Comparison of ENCODE assay signal across 21 cellular contexts in genomic region chr2:65263257-65263656, GRCh38.
"Had no signal": no experiment of that assay in that cellular context is flagged by ENCODE, and none has a peak within 500 bp of the region (broad histone marks: within the 10 kb centered on the region; RNA-seq: fewer than 3 reads in every experiment).

No MANE protein-coding gene starts in this region.

- H3K4me3 Mint-ChIP-seq: activated CD8-positive, alpha-beta memory T cell treated with anti-CD3 and anti-CD28 coated beads, Interleukin-2, amount 10 ng/mL, durations not matched to agents 7 days and 5 days; activated CD8-positive, alpha-beta T cell treated with anti-CD3 and anti-CD28 coated beads, Interleukin-2, amount 10 ng/mL, durations not matched to agents 7 days and 5 days; activated T-cell treated with anti-CD3 and anti-CD28 coated beads, Interleukin-2, amount 50 U/mL, for 72 hours; central memory CD8-positive, alpha-beta T cell; dendritic cell treated with granulocyte-macrophage colony-stimulating factor and Interleukin-4, amounts not matched to agents 40 ng/mL and 50 ng/mL, for 4 days; endodermal cell; natural killer cell; neural progenitor cell; T-helper 1 cell treated with Interleukin-12 subunit alpha and Interleukin-12 subunit beta and Interleukin-4 antibody, amounts not matched to agents 30 μg/mL and 1 μg/mL, for 36 hours; WTC11 had no signal

- H3K27ac ChIP-seq: esophagus muscularis mucosa, left lung, lower lobe of right lung, neural progenitor cell, spleen, tibial nerve had no signal

- H3K9me3 ChIP-seq: esophagus muscularis mucosa, left lung, lower lobe of right lung, spleen, tibial nerve had no signal

- ATAC-seq: activated CD8-positive, alpha-beta memory T cell treated with anti-CD3 and anti-CD28 coated beads, Interleukin-2, amount 10 ng/mL, durations not matched to agents 7 days and 5 days; activated CD8-positive, alpha-beta T cell treated with anti-CD3 and anti-CD28 coated beads, Interleukin-2, amount 10 ng/mL, durations not matched to agents 7 days and 5 days; activated naive CD4-positive, alpha-beta T cell treated with anti-CD3 and anti-CD28 coated beads, Interleukin-2, amount 50 U/mL, for 72 hours; activated T-cell treated with anti-CD3 and anti-CD28 coated beads, Interleukin-2, amount 50 U/mL, for 72 hours; left lung; lower lobe of right lung; natural killer cell; right cardiac atrium; WTC11 had no signal

- H3K4me1 ChIP-seq: neural progenitor cell had no signal

- H3K4me3 ChIP-seq: esophagus muscularis mucosa, left lung, lower lobe of right lung, neural progenitor cell, spleen, tibial nerve had no signal

- H3K27me3 Mint-ChIP-seq: activated CD8-positive, alpha-beta memory T cell treated with anti-CD3 and anti-CD28 coated beads, Interleukin-2, amount 10 ng/mL, durations not matched to agents 7 days and 5 days; central memory CD8-positive, alpha-beta T cell; dendritic cell treated with granulocyte-macrophage colony-stimulating factor and Interleukin-4, amounts not matched to agents 40 ng/mL and 50 ng/mL, for 4 days had no signal

- H3K27ac Mint-ChIP-seq: activated CD8-positive, alpha-beta memory T cell treated with anti-CD3 and anti-CD28 coated beads, Interleukin-2, amount 10 ng/mL, durations not matched to agents 7 days and 5 days; activated CD8-positive, alpha-beta T cell treated with anti-CD3 and anti-CD28 coated beads, Interleukin-2, amount 10 ng/mL, durations not matched to agents 7 days and 5 days; activated T-cell treated with anti-CD3 and anti-CD28 coated beads, Interleukin-2, amount 50 U/mL, for 72 hours; dendritic cell treated with granulocyte-macrophage colony-stimulating factor and Interleukin-4, amounts not matched to agents 40 ng/mL and 50 ng/mL, for 4 days; endodermal cell; natural killer cell; neural progenitor cell; T-helper 1 cell treated with Interleukin-12 subunit alpha and Interleukin-12 subunit beta and Interleukin-4 antibody, amounts not matched to agents 30 μg/mL and 1 μg/mL, for 36 hours; WTC11 had no signal

- H3K36me3 ChIP-seq: neural progenitor cell had no signal

- H3K27me3 ChIP-seq: esophagus muscularis mucosa, left lung, neural progenitor cell, spleen, tibial nerve had no signal

- H3K9me3 Mint-ChIP-seq: activated naive CD4-positive, alpha-beta T cell treated with anti-CD3 and anti-CD28 coated beads, Interleukin-2, amount 50 U/mL, for 72 hours; activated T-cell treated with anti-CD3 and anti-CD28 coated beads, Interleukin-2, amount 50 U/mL, for 72 hours; central memory CD8-positive, alpha-beta T cell; dendritic cell treated with granulocyte-macrophage colony-stimulating factor and Interleukin-4, amounts not matched to agents 40 ng/mL and 50 ng/mL, for 4 days; endodermal cell; natural killer cell; neural progenitor cell; T-helper 1 cell treated with Interleukin-12 subunit alpha and Interleukin-12 subunit beta and Interleukin-4 antibody, amounts not matched to agents 30 μg/mL and 1 μg/mL, for 36 hours; WTC11 had no signal

- DNase-seq: activated CD8-positive, alpha-beta memory T cell treated with anti-CD3 and anti-CD28 coated beads, Interleukin-2, amount 10 ng/mL, durations not matched to agents 7 days and 5 days; activated CD8-positive, alpha-beta T cell treated with anti-CD3 and anti-CD28 coated beads, Interleukin-2, amount 10 ng/mL, durations not matched to agents 7 days and 5 days; activated naive CD4-positive, alpha-beta T cell; activated T-cell treated with anti-CD3 and anti-CD28 coated beads, Interleukin-2, amount 50 U/mL, for 72 hours; endodermal cell; left lung; lower lobe of right lung; mesenchymal stem cell; natural killer cell; occipital lobe; right cardiac atrium; spleen; stimulated activated naive CD4-positive, alpha-beta T cell treated with Interleukin-2 at 50 U/mL for 16 hours had no signal
